8 cellular contexts compared by ENCODE assay signal in genomic region chr13:79402074-79402635, GRCh38. TPM values are rescaled to one million over a fixed set of nuclear protein-coding genes. Genes with fewer than 3 reads are reported as not detected.
DNase-seq lines count a peak whose midpoint lies in the region; ATAC-seq, FAIRE-seq and TF ChIP-seq lines count a peak whose summit lies in the region.

No MANE protein-coding gene starts in this region.

- no peak for DNase-seq in left ventricle myocardium inferior
- DNase-seq in heart left ventricle: no peak
- DNase-seq in activated naive CD4-positive, alpha-beta T cell treated with anti-CD3 and anti-CD28 coated beads, Interleukin-2, amount 50 U/mL, for 72 hours (ENCODE audit: low spot score in 2 of 2): no peak
- no peak for DNase-seq in kidney
- no peak for DNase-seq in HUDEP-2 (lab: John Stamatoyannopoulos, UW; ENCODE audit: unreplicated experiment in 76 of 76)
- DNase-seq in transverse colon: no peak
- no peak for DNase-seq in GM19239 (ENCODE audit: insufficient read length, low spot score)

- intact Hi-C loops in left ventricle myocardium inferior (cut with micrococcal nuclease) (no loop called here), heart left ventricle (cut with DNase I) (no loop called here), kidney (cut with DNase I) (no loop called here), transverse colon (cut with DNase I; ENCODE audit: low total_unique reads) (loop anchor here (10.0 kb wide), 1 partner anchor 73 kb away; no protein-coding TSS in a partner anchor)

- FAIRE-seq in kidney (lab: Jason Lieb, UNC): peak; percentile 95
- FAIRE-seq in GM19239 (lab: Jason Lieb, UNC): no peak

- no peak overlapping the region for H3K9ac ChIP-seq in kidney (ENCODE audit: low read length in 2 of 2)

- no peak overlapping the region for H3K4me3 ChIP-seq in left ventricle myocardium inferior
- H3K4me3 ChIP-seq in heart left ventricle: no peak overlapping the region
- H3K4me3 ChIP-seq in kidney (ENCODE audit: low read length in 2 of 2): no peak overlapping the region
- H3K4me3 ChIP-seq in transverse colon: no peak overlapping the region

- no peak for TF ChIP-seq CTCF in left ventricle myocardium inferior (IDR thresholded peaks at IDR 0.05; ENCODE audit: borderline replicate concordance)
- no peak for TF ChIP-seq CTCF in heart left ventricle (IDR thresholded peaks at IDR 0.05)
- no peak for TF ChIP-seq CTCF in kidney (IDR thresholded peaks at IDR 0.05; ENCODE audit: borderline replicate concordance, extremely low read depth, insufficient read depth)
- TF ChIP-seq CTCF in transverse colon (IDR thresholded peaks at IDR 0.05): no peak

- H3K27ac ChIP-seq in left ventricle myocardium inferior (replicated peaks) (peak overlapping the region; percentile 25), heart left ventricle (peak overlapping the region in 2 of 12 donors; percentile 3 to 25), kidney (ENCODE audit: low read depth in 2 of 2, low read length in 2 of 2) (no peak overlapping the region), transverse colon (peak overlapping the region in 1 of 4 donors; percentile 16)

- H3K9me3 Mint-ChIP-seq in activated naive CD4-positive, alpha-beta T cell treated with anti-CD3 and anti-CD28 coated beads, Interleukin-2, amount 50 U/mL, for 72 hours: no peaks in the 10 kb centered on the region

- ATAC-seq in heart left ventricle: no peak
- no peak for ATAC-seq in activated naive CD4-positive, alpha-beta T cell treated with anti-CD3 and anti-CD28 coated beads, Interleukin-2, amount 50 U/mL, for 72 hours
- no peak for ATAC-seq in HG03108 (IDR thresholded peaks at IDR 0.05; ENCODE audit: unreplicated experiment)

- peaks cover 14 to 31% of the 10 kb centered on the region in 2 donors for H3K36me3 Mint-ChIP-seq in activated naive CD4-positive, alpha-beta T cell treated with anti-CD3 and anti-CD28 coated beads, Interleukin-2, amount 50 U/mL, for 72 hours

- no peaks in the 10 kb centered on the region for H3K9me3 ChIP-seq in left ventricle myocardium inferior (replicated peaks)
- H3K9me3 ChIP-seq in heart left ventricle: no peaks in the 10 kb centered on the region
- H3K9me3 ChIP-seq in kidney (ENCODE audit: control insufficient read depth in 1 of 2, low read length in 2 of 2): no peaks in the 10 kb centered on the region
- H3K9me3 ChIP-seq in transverse colon: no peaks in the 10 kb centered on the region

- TF ChIP-seq EP300 in transverse colon (IDR thresholded peaks at IDR 0.05; ENCODE audit: low read depth): no peak

- in situ Hi-C loops in transverse colon (cut with MboI; ENCODE audit: low pct_ligation_motif_present in 1 of 4, low pct_unique_long_range_greater_than_20kb in 1 of 4, low sequenced_read_pairs in 3 of 4): no loop called here

- H3K27ac Mint-ChIP-seq in activated naive CD4-positive, alpha-beta T cell treated with anti-CD3 and anti-CD28 coated beads, Interleukin-2, amount 50 U/mL, for 72 hours: peak overlapping the region; percentile 21 to 34

- H3K4me1 ChIP-seq in left ventricle myocardium inferior (peaks cover 90% of the 10 kb centered on the region), heart left ventricle (peaks cover 3 to 79% (median 56%) of the 10 kb centered on the region in 12 donors), kidney (ENCODE audit: control insufficient read depth in 1 of 2, insufficient read depth in 1 of 2, low read depth in 1 of 2, low read length in 2 of 2) (peaks cover 12 to 19% of the 10 kb centered on the region in 2 donors), transverse colon (peaks cover 25 to 66% (median 38%) of the 10 kb centered on the region in 4 donors)

- 51 to 64% (median 58%) methylated on average over 2 of the region's 2 CpGs for WGBS in heart left ventricle, 4 donors
- WGBS in transverse colon (ENCODE audit: low coverage in 1 of 2), 2 donors: 51 to 60% methylated on average over 2 of the region's 2 CpGs

- H3K36me3 ChIP-seq in left ventricle myocardium inferior: peaks cover 12% of the 10 kb centered on the region
- H3K36me3 ChIP-seq in heart left ventricle: peaks cover 0 to 24% (median 2%) of the 10 kb centered on the region in 9 donors
- no peaks in the 10 kb centered on the region for H3K36me3 ChIP-seq in kidney (ENCODE audit: control insufficient read depth in 1 of 2, insufficient read depth in 2 of 2, low read length in 2 of 2)
- H3K36me3 ChIP-seq in transverse colon: peaks cover 0 to 9% (median 0%) of the 10 kb centered on the region in 4 donors

- no peaks in the 10 kb centered on the region for H3K27me3 ChIP-seq in left ventricle myocardium inferior (ENCODE audit: low read depth)
- no peaks in the 10 kb centered on the region for H3K27me3 ChIP-seq in heart left ventricle
- no peaks in the 10 kb centered on the region for H3K27me3 ChIP-seq in transverse colon

- TF ChIP-seq POLR2A in heart left ventricle (IDR thresholded peaks at IDR 0.05): no peak
- TF ChIP-seq POLR2A in transverse colon (IDR thresholded peaks at IDR 0.05): no peak

RNA-seq across cellular contexts. Expression of gene RBM26, which starts 3.9 kb away (rescaled TPM):
- 20.6 TPM for total RNA-seq in left ventricle myocardium inferior
- 10 to 100 TPM; 16.9 to 28.4 (median 21.0) TPM for total RNA-seq in heart left ventricle
- polyA plus RNA-seq in heart left ventricle: 10 to 100 TPM; 11.5 to 16.6 TPM
- total RNA-seq in activated naive CD4-positive, alpha-beta T cell treated with anti-CD3 and anti-CD28 coated beads, Interleukin-2, amount 50 U/mL, for 72 hours: 10 to 100 TPM; 69.4 to 71.1 TPM
- 39.2 TPM for total RNA-seq in kidney
- 14.5 TPM for polyA plus RNA-seq in kidney (ENCODE audit: insufficient read depth, low read depth, low replicate concordance)
- total RNA-seq in transverse colon: 10 to 100 TPM; 13.9 to 52.7 (median 45.1) TPM
